13 cellular contexts compared by ENCODE assay signal in the genomic region with DNA sequence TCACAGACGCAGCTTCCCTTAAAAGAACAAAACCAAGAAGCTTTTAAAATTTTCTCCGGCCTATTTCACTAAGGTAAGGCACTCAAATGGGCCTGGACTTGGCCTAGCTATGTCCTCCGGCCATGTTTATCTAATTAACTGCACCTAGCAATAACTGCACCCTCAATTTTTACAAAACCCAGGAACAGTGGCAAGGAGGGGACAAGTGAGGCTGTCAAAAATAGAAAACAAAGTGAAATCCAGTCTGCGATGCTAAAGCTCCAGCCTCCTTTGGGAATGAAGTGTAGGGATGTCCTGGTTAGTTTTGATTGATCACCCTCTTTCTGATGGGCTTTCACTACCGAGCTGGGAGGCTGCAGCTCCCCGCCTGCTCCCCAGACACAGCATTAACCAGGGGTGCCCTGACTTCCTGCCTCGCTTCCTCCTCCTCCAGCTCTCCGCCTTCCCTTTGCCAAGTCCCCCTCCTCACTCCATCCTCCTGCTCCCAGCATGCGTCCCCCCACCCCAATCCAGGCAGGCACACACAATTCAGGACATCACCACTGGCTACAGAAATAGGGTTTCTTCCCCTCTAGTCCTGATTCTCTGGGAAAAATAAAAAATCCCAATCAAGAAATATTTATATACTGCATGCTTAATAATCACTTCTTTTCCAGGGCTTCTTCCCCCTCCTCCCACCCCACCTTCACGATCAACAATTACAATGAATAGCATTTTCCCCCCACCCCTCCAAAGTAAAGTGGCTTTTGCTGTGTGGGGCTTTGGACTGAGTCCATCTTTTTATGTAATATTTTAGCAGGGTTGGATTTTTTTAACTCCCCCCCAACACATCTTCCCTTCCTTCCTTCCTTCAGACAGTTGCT.
A peak's percentile ranks its signal among the peaks of the same experiment; 100 is the strongest.
DNase-seq lines count a peak whose midpoint lies in the region; ATAC-seq lines count a peak whose summit lies in the region.
"Had no signal": no experiment of that assay in that cellular context is flagged by ENCODE, and none has a peak within 500 bp of the region (broad histone marks: within the 10 kb centered on the region; RNA-seq: fewer than 3 reads in every experiment).

No MANE protein-coding gene starts in this region.

- peak overlapping the region; percentile 61 for H3K27ac Mint-ChIP-seq in stimulated activated naive CD8-positive, alpha-beta T cell treated with anti-CD3 and anti-CD28 coated beads, Interleukin-15, Interleukin-2, amounts not matched to agents 100 ng/mL and 50 ng/mL, for 24 hours

- H3K27me3 Mint-ChIP-seq in stimulated activated naive CD8-positive, alpha-beta T cell treated with anti-CD3 and anti-CD28 coated beads, Interleukin-15, Interleukin-2, amounts not matched to agents 100 ng/mL and 50 ng/mL, for 24 hours: peaks cover 89% of the 10 kb centered on the region

- no peak overlapping the region for H3K4me3 Mint-ChIP-seq in stimulated activated naive CD8-positive, alpha-beta T cell treated with anti-CD3 and anti-CD28 coated beads, Interleukin-15, Interleukin-2, amounts not matched to agents 100 ng/mL and 50 ng/mL, for 24 hours

- H3K4me1 Mint-ChIP-seq in stimulated activated naive CD8-positive, alpha-beta T cell treated with anti-CD3 and anti-CD28 coated beads, Interleukin-15, Interleukin-2, amounts not matched to agents 100 ng/mL and 50 ng/mL, for 24 hours (ENCODE audit: low read depth): peaks cover 29% of the 10 kb centered on the region

- H3K9me3 Mint-ChIP-seq in stimulated activated naive CD8-positive, alpha-beta T cell treated with anti-CD3 and anti-CD28 coated beads, Interleukin-15, Interleukin-2, amounts not matched to agents 100 ng/mL and 50 ng/mL, for 24 hours: no peaks in the 10 kb centered on the region

- peaks cover 9% of the 10 kb centered on the region for H3K36me3 Mint-ChIP-seq in stimulated activated naive CD8-positive, alpha-beta T cell treated with anti-CD3 and anti-CD28 coated beads, Interleukin-15, Interleukin-2, amounts not matched to agents 100 ng/mL and 50 ng/mL, for 24 hours (ENCODE audit: low read depth)

- DNase-seq in stimulated activated naive CD8-positive, alpha-beta T cell treated with anti-CD3 and anti-CD28 coated beads, Interleukin-15, Interleukin-2, amounts not matched to agents 100 U/mL and 50 U/mL, for 24 hours: no peak
- DNase-seq in astrocyte of the hippocampus (ENCODE audit: low read depth, low spot score): peak; percentile 56
- peak; percentile 29 for DNase-seq in kidney tubule cell (ENCODE audit: low spot score)
- no peak for DNase-seq in stimulated activated naive CD4-positive, alpha-beta T cell (lab: John Stamatoyannopoulos, UW)
- DNase-seq in COLO668 (lab: John Stamatoyannopoulos, UW; ENCODE audit: unreplicated experiment): no peak
- no peak for DNase-seq in NK-92 treated with Interleukin-12 subunit alpha and Interleukin-12 subunit beta, amount 100 ng/mL, for 24 hours (lab: John Stamatoyannopoulos, UW)
- DNase-seq: activated effector memory CD4-positive, alpha-beta T cell treated with anti-CD3 and anti-CD28 coated beads, Interleukin-2, amount 50 U/mL, for 16 hours; IMR-90; stimulated activated CD4-positive, alpha-beta T cell treated with anti-CD3 and anti-CD28 coated beads, Interleukin-4, amount 100 ng/mL, for 1 hour; upper lobe of right lung; WERI-Rb-1 had no signal

- ATAC-seq in stimulated activated naive CD8-positive, alpha-beta T cell treated with anti-CD3 and anti-CD28 coated beads, Interleukin-15, Interleukin-2, amounts not matched to agents 100 U/mL and 50 U/mL, for 24 hours: no peak
- no peak for ATAC-seq in GM21717 (IDR thresholded peaks at IDR 0.05; ENCODE audit: unreplicated experiment)

Comparison
In these comparisons a context has a peak if more than half of its experiments do, and no peak if none do; other contexts are left out.
1. DNase-seq: peak in astrocyte of the hippocampus (single experiment) and kidney tubule cell (single experiment); none in stimulated activated naive CD8-positive, alpha-beta T cell treated with anti-CD3 and anti-CD28 coated beads, Interleukin-15, Interleukin-2, amounts not matched to agents 100 U/mL and 50 U/mL, for 24 hours (single experiment), stimulated activated naive CD4-positive, alpha-beta T cell (0 of 6), COLO668 (single experiment) and NK-92 treated with Interleukin-12 subunit alpha and Interleukin-12 subunit beta, amount 100 ng/mL, for 24 hours (single experiment).